ENCODE assay signal across 9 cellular contexts in the genomic region with DNA sequence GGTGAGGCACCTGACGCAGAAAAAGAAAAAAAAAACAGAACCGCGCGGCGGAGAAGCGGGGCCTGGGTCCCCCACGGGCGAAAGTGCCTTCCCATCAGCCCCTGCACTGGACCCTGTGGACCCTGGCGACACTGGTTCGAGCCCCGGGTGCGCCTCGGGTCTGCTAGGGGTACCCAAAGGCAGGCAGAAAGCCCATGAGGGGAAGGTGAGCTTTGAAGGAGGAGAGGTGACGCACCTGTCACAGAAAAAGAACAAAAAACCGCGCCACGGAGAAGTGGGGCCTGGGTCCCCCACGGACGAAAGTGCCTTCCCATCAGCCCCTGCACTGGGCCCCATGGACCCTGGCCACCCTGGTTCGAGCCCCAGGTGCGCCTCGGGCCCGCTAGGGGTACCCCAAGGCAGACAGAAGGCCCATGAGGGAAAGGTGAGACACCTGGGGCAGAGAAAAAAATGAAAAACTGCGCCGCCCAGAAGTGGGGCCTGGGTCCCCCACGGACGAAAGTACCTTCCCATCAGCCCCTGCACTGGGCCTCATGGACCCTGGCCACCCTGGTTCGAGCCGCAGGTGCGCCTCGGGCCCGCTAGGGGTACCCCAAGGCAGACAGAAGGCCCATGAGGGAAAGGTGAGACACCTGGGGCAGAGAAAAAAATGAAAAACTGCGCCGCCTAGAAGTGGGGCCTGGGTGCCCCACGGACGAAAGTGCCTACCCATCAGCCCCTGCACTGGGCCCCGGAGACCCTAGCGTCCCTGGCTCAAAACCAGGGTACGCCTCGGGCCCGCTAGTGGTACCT.
"Had no signal": no experiment of that assay in that cellular context is flagged by ENCODE, and none has a peak within 500 bp of the region (broad histone marks: within the 10 kb centered on the region; RNA-seq: fewer than 3 reads in every experiment).

No MANE protein-coding gene starts in this region.

- H3K4me3 Mint-ChIP-seq: HFFc6 had no signal

- H3K4me1 ChIP-seq: HAP-1 had no signal

- ATAC-seq: HCT116 had no signal

- DNase-seq: GM23248, GOT3, H7, HFFc6, IMR-90, KBM-7 had no signal

- H3K36me3 ChIP-seq: HAP-1 had no signal

- H3K4me3 ChIP-seq: GM23248, HAP-1 had no signal

- H3K9me3 ChIP-seq: HAP-1 had no signal

- H3K27ac Mint-ChIP-seq: HFFc6 had no signal

- H3K27ac ChIP-seq: GM23248, HL-60 had no signal
